ENCODE assay signal across 1 cellular context in the genomic region with DNA sequence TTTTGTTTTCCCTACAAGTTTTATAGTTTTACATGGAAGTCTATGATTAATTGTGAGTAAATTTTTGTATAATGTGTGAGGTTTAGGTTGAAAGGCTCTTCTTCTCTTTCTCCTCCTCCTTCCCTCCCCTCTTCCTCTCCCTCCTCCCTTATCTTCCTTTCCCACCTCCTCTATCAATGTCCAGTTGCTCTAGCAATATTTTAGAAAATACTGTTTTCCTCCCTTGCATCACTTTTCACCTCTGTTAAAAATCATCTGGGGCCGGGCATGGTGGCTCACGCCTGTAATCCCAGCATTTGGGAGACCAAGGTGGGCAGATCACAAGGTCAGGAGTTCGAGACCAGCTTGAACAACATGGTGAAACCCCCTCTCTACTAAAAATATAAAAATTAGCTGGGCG.
TF ChIP-seq lines count a peak whose summit lies in the region.

No MANE protein-coding gene starts in this region.

TF ChIP-seq in HepG2, 621 proteins besides CTCF, POLR2A, EP300 and RAD21 (continued from another document):
- TF ChIP-seq, protein P1, sequence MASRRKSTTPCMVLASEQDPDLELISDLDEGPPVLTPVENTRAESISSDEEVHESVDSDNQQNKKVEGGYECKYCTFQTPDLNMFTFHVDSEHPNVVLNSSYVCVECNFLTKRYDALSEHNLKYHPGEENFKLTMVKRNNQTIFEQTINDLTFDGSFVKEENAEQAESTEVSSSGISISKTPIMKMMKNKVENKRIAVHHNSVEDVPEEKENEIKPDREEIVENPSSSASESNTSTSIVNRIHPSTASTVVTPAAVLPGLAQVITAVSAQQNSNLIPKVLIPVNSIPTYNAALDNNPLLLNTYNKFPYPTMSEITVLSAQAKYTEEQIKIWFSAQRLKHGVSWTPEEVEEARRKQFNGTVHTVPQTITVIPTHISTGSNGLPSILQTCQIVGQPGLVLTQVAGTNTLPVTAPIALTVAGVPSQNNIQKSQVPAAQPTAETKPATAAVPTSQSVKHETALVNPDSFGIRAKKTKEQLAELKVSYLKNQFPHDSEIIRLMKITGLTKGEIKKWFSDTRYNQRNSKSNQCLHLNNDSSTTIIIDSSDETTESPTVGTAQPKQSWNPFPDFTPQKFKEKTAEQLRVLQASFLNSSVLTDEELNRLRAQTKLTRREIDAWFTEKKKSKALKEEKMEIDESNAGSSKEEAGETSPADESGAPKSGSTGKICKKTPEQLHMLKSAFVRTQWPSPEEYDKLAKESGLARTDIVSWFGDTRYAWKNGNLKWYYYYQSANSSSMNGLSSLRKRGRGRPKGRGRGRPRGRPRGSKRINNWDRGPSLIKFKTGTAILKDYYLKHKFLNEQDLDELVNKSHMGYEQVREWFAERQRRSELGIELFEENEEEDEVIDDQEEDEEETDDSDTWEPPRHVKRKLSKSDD (CRISPR knock-in tag; IDR thresholded peaks at IDR 0.05; ENCODE audit: low read depth) = no peak
- TF ChIP-seq ESRRA (CRISPR knock-in tag; IDR thresholded peaks at IDR 0.05; ENCODE audit: low read depth) = no peak
- no peak for TF ChIP-seq KMT2A (CRISPR knock-in tag; IDR thresholded peaks at IDR 0.05)
- TF ChIP-seq, protein P2, sequence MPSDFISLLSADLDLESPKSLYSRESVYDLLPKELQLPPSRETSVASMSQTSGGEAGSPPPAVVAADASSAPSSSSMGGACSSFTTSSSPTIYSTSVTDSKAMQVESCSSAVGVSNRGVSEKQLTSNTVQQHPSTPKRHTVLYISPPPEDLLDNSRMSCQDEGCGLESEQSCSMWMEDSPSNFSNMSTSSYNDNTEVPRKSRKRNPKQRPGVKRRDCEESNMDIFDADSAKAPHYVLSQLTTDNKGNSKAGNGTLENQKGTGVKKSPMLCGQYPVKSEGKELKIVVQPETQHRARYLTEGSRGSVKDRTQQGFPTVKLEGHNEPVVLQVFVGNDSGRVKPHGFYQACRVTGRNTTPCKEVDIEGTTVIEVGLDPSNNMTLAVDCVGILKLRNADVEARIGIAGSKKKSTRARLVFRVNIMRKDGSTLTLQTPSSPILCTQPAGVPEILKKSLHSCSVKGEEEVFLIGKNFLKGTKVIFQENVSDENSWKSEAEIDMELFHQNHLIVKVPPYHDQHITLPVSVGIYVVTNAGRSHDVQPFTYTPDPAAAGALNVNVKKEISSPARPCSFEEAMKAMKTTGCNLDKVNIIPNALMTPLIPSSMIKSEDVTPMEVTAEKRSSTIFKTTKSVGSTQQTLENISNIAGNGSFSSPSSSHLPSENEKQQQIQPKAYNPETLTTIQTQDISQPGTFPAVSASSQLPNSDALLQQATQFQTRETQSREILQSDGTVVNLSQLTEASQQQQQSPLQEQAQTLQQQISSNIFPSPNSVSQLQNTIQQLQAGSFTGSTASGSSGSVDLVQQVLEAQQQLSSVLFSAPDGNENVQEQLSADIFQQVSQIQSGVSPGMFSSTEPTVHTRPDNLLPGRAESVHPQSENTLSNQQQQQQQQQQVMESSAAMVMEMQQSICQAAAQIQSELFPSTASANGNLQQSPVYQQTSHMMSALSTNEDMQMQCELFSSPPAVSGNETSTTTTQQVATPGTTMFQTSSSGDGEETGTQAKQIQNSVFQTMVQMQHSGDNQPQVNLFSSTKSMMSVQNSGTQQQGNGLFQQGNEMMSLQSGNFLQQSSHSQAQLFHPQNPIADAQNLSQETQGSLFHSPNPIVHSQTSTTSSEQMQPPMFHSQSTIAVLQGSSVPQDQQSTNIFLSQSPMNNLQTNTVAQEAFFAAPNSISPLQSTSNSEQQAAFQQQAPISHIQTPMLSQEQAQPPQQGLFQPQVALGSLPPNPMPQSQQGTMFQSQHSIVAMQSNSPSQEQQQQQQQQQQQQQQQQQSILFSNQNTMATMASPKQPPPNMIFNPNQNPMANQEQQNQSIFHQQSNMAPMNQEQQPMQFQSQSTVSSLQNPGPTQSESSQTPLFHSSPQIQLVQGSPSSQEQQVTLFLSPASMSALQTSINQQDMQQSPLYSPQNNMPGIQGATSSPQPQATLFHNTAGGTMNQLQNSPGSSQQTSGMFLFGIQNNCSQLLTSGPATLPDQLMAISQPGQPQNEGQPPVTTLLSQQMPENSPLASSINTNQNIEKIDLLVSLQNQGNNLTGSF (CRISPR knock-in tag; IDR thresholded peaks at IDR 0.05) = no peak
- TF ChIP-seq RBM22 (optimal IDR thresholded peaks at IDR 0.05; ENCODE audit: low read length) = peak; percentile 21
- TF ChIP-seq POLR2AphosphoS5 (IDR thresholded peaks at IDR 0.05; ENCODE audit: low read depth, low read length) = peak; percentile 1; the same call in 1 of the 2 replicates
- TF ChIP-seq ZNF282 (IDR thresholded peaks at IDR 0.05; ENCODE audit: partially characterized antibody) = no peak
- no peak for TF ChIP-seq CREB1 (IDR thresholded peaks at IDR 0.05)
- TF ChIP-seq CREB1 (CRISPR knock-in tag; IDR thresholded peaks at IDR 0.05) = 0 out of 2 replicates have a peak, but pooled peaks have one; percentile 11
